10 cellular contexts compared by ENCODE assay signal in genomic region chr1:156055649-156056048, GRCh38. TPM values are rescaled to one million over a fixed set of nuclear protein-coding genes. Genes with fewer than 3 reads are reported as not detected.
DNase-seq lines count a peak whose midpoint lies in the region; ATAC-seq and TF ChIP-seq lines count a peak whose summit lies in the region.
"Had no signal": no experiment of that assay in that cellular context is flagged by ENCODE, and none has a peak within 500 bp of the region (broad histone marks: within the 10 kb centered on the region; RNA-seq: fewer than 3 reads in every experiment).

No MANE protein-coding gene starts in this region.

- peaks cover 16% of the 10 kb centered on the region for H3K36me3 Mint-ChIP-seq in activated T-helper 1 cell treated with anti-CD3 and anti-CD28 coated beads, Interleukin-12 subunit alpha, Interleukin-12 subunit beta, Interleukin-2, Interleukin-4 antibody, amounts not matched to agents 30 ng/mL and 10 ng/mL and 1 ng/mL, durations not matched to agents 14 hours and 24 hours and 36 hours (ENCODE audit: low read depth)

- H3K9me3 ChIP-seq in cardiac muscle cell (ENCODE audit: low read depth) (no peaks in the 10 kb centered on the region), left lung (no peaks in the 10 kb centered on the region), transverse colon (no peaks in the 10 kb centered on the region)

- H3K4me3 ChIP-seq in cardiac muscle cell (peak overlapping the region; percentile 84), left lung (peak overlapping the region; percentile 59 to 63), transverse colon (peak overlapping the region in 3 of 4 donors; percentile 73 to 96 (median 83))

- no peak overlapping the region for H3K27ac ChIP-seq in cardiac muscle cell
- H3K27ac ChIP-seq in left lung: peak overlapping the region; percentile 92
- H3K27ac ChIP-seq in transverse colon: peak overlapping the region in 2 of 4 donors; percentile 97 to 98

- no peak for TF ChIP-seq CTCF in cardiac muscle cell (IDR thresholded peaks at IDR 0.05; ENCODE audit: low read depth, low read length)
- no peak for TF ChIP-seq CTCF in left lung (IDR thresholded peaks at IDR 0.05)
- no peak for TF ChIP-seq CTCF in transverse colon (IDR thresholded peaks at IDR 0.05)

- peaks cover 6% of the 10 kb centered on the region for H3K4me1 ChIP-seq in cardiac muscle cell (ENCODE audit: low read depth)
- peaks cover 7 to 29% of the 10 kb centered on the region in 2 donors for H3K4me1 ChIP-seq in left lung
- peaks cover 0 to 16% (median 10%) of the 10 kb centered on the region in 4 donors for H3K4me1 ChIP-seq in transverse colon
- H3K4me1 ChIP-seq: foreskin keratinocyte had no signal

- in situ Hi-C loops in transverse colon (cut with MboI; ENCODE audit: low pct_ligation_motif_present in 1 of 4, low pct_unique_long_range_greater_than_20kb in 1 of 4, low sequenced_read_pairs in 3 of 4): no loop called here

- H3K27me3 ChIP-seq in cardiac muscle cell: no peaks in the 10 kb centered on the region
- H3K27me3 ChIP-seq in left lung: no peaks in the 10 kb centered on the region
- H3K27me3 ChIP-seq in transverse colon: no peaks in the 10 kb centered on the region
- H3K27me3 ChIP-seq: foreskin keratinocyte had no signal

- H3K27ac Mint-ChIP-seq in activated T-helper 1 cell treated with anti-CD3 and anti-CD28 coated beads, Interleukin-12 subunit alpha, Interleukin-12 subunit beta, Interleukin-2, Interleukin-4 antibody, amounts not matched to agents 30 ng/mL and 10 ng/mL and 1 ng/mL, durations not matched to agents 14 hours and 24 hours and 36 hours: no peak overlapping the region

- H3K4me1 Mint-ChIP-seq in activated T-helper 1 cell treated with anti-CD3 and anti-CD28 coated beads, Interleukin-12 subunit alpha, Interleukin-12 subunit beta, Interleukin-2, Interleukin-4 antibody, amounts not matched to agents 30 ng/mL and 10 ng/mL and 1 ng/mL, durations not matched to agents 14 hours and 24 hours and 36 hours (ENCODE audit: low read depth): peaks cover 33% of the 10 kb centered on the region

- 59% methylated on average over 6 of the region's 6 CpGs; no CpG with 5 or more reads in 1 of the 2 donors for WGBS in transverse colon (ENCODE audit: low coverage in 1 of 2), 2 donors

- H3K36me3 ChIP-seq in cardiac muscle cell (no peaks in the 10 kb centered on the region), left lung (peaks cover 0 to 11% of the 10 kb centered on the region in 2 donors), transverse colon (no peaks in the 10 kb centered on the region)

- H3K9me3 Mint-ChIP-seq in activated T-helper 1 cell treated with anti-CD3 and anti-CD28 coated beads, Interleukin-12 subunit alpha, Interleukin-12 subunit beta, Interleukin-2, Interleukin-4 antibody, amounts not matched to agents 30 ng/mL and 10 ng/mL and 1 ng/mL, durations not matched to agents 14 hours and 24 hours and 36 hours: no peaks in the 10 kb centered on the region

- TF ChIP-seq POLR2A in transverse colon (IDR thresholded peaks at IDR 0.05): no peak

- DNase-seq in cardiac muscle cell (ENCODE audit: low read depth in 1 of 2, low spot score in 1 of 2) (no peak), Right ventricle myocardium inferior (ENCODE audit: missing footprints) (no peak), left lung (no peak), transverse colon (no peak), NCI-H748 treated with DMSO at 0.1 percent for 48 hours (lab: John Stamatoyannopoulos, UW) (no peak), NCI-H510A (lab: John Stamatoyannopoulos, UW) (no peak)
- no peak for DNase-seq in activated T-helper 1 cell treated with anti-CD3 and anti-CD28 coated beads, Interleukin-12 subunit alpha, Interleukin-12 subunit beta, Interleukin-2, Interleukin-4 antibody, amounts not matched to agents 30 ng/mL and 10 ng/mL and 1 ng/mL, durations not matched to agents 14 hours and 24 hours and 36 hours (ENCODE audit: low spot score)
- DNase-seq: foreskin keratinocyte, NCI-H1048 had no signal

- TF ChIP-seq EP300 in transverse colon (IDR thresholded peaks at IDR 0.05; ENCODE audit: low read depth): no peak

- peak overlapping the region; percentile 90 for H3K4me3 Mint-ChIP-seq in activated T-helper 1 cell treated with anti-CD3 and anti-CD28 coated beads, Interleukin-12 subunit alpha, Interleukin-12 subunit beta, Interleukin-2, Interleukin-4 antibody, amounts not matched to agents 30 ng/mL and 10 ng/mL and 1 ng/mL, durations not matched to agents 14 hours and 24 hours and 36 hours

- H3K27me3 Mint-ChIP-seq in activated T-helper 1 cell treated with anti-CD3 and anti-CD28 coated beads, Interleukin-12 subunit alpha, Interleukin-12 subunit beta, Interleukin-2, Interleukin-4 antibody, amounts not matched to agents 30 ng/mL and 10 ng/mL and 1 ng/mL, durations not matched to agents 14 hours and 24 hours and 36 hours (ENCODE audit: insufficient read depth): no peaks in the 10 kb centered on the region

- no peak for ATAC-seq in Right ventricle myocardium inferior
- no peak for ATAC-seq in left lung
- no peak for ATAC-seq in HG03196 (IDR thresholded peaks at IDR 0.05; ENCODE audit: unreplicated experiment)

- intact Hi-C loops in Right ventricle myocardium inferior (cut with DNase I) (no loop called here), left lung (cut with DNase I) (no loop called here), transverse colon (cut with DNase I; ENCODE audit: low total_unique reads) (no loop called here)
- intact Hi-C loops in activated T-helper 1 cell treated with anti-CD3 and anti-CD28 coated beads, Interleukin-12 subunit alpha, Interleukin-12 subunit beta, Interleukin-2, Interleukin-4 antibody, amounts not matched to agents 30 ng/mL and 10 ng/mL and 1 ng/mL, durations not matched to agents 14 hours and 24 hours and 36 hours (cut with micrococcal nuclease): loop anchor here (2.0 to 10.0 kb wide), 3 partner anchors 59 to 781 kb away; partner anchors contain the start of genes CLK2, HCN3, LMNA and MEF2D

RNA-seq across cellular contexts. Expression of gene LAMTOR2, which starts 1.1 kb away (rescaled TPM):
- 75.5 and 116 TPM in 2 replicates for total RNA-seq in cardiac muscle cell
- polyA plus RNA-seq in cardiac muscle cell: 199 and 208 TPM in 2 replicates
- 63.8 TPM for total RNA-seq in Right ventricle myocardium inferior
- 66.8 and 67.1 TPM in 2 replicates for total RNA-seq in activated T-helper 1 cell treated with anti-CD3 and anti-CD28 coated beads, Interleukin-12 subunit alpha, Interleukin-12 subunit beta, Interleukin-2, Interleukin-4 antibody, amounts not matched to agents 30 ng/mL and 10 ng/mL and 1 ng/mL, durations not matched to agents 14 hours and 24 hours and 36 hours
- total RNA-seq in left lung: 10 to 100 TPM; 65.4 to 71.0 TPM
- total RNA-seq in transverse colon: 10 to 100 TPM; 20.9 to 70.9 (median 47.5) TPM

RNA-seq across cellular contexts. Expression of gene UBQLN4, which starts 2.1 kb away (rescaled TPM):
- total RNA-seq in cardiac muscle cell: 43.1 and 51.0 TPM in 2 replicates
- polyA plus RNA-seq in cardiac muscle cell: 29.2 and 38.5 TPM in 2 replicates
- total RNA-seq in Right ventricle myocardium inferior: 33.5 TPM
- total RNA-seq in activated T-helper 1 cell treated with anti-CD3 and anti-CD28 coated beads, Interleukin-12 subunit alpha, Interleukin-12 subunit beta, Interleukin-2, Interleukin-4 antibody, amounts not matched to agents 30 ng/mL and 10 ng/mL and 1 ng/mL, durations not matched to agents 14 hours and 24 hours and 36 hours: 59.5 and 64.5 TPM in 2 replicates
- total RNA-seq in left lung: 10 to 100 TPM; 28.7 to 35.9 TPM
- 10 to 100 TPM in 3 of 4 donors, 1 to 10 TPM in 1; 7.9 to 21.3 (median 16.1) TPM for total RNA-seq in transverse colon

RNA-seq across cellular contexts. Expression of gene RAB25, which starts 5.3 kb away (rescaled TPM):
- total RNA-seq in cardiac muscle cell (1.6 and 3.1 TPM in 2 replicates), Right ventricle myocardium inferior (not detected), left lung (100 to 1,000 TPM in 1 of 2 donors, 10 to 100 TPM in 1; 59.4 to 148 TPM), transverse colon (100 to 1,000 TPM; 140 to 213 (median 174) TPM)
- 2.1 and 2.4 TPM in 2 replicates for polyA plus RNA-seq in cardiac muscle cell
- 0.18 TPM in 1 of 2 replicates, not detected in the other for total RNA-seq in activated T-helper 1 cell treated with anti-CD3 and anti-CD28 coated beads, Interleukin-12 subunit alpha, Interleukin-12 subunit beta, Interleukin-2, Interleukin-4 antibody, amounts not matched to agents 30 ng/mL and 10 ng/mL and 1 ng/mL, durations not matched to agents 14 hours and 24 hours and 36 hours

RNA-seq across cellular contexts. Expression of gene MEX3A, which starts 26.6 kb away (rescaled TPM):
- total RNA-seq in cardiac muscle cell: 48.8 and 58.6 TPM in 2 replicates
- polyA plus RNA-seq in cardiac muscle cell: 17.2 and 24.8 TPM in 2 replicates
- 0.24 TPM for total RNA-seq in Right ventricle myocardium inferior
- 0.27 and 0.41 TPM in 2 replicates for total RNA-seq in activated T-helper 1 cell treated with anti-CD3 and anti-CD28 coated beads, Interleukin-12 subunit alpha, Interleukin-12 subunit beta, Interleukin-2, Interleukin-4 antibody, amounts not matched to agents 30 ng/mL and 10 ng/mL and 1 ng/mL, durations not matched to agents 14 hours and 24 hours and 36 hours
- total RNA-seq in left lung: 1 to 10 TPM in 1 of 2 donors, under 1 TPM in 1; 0.86 to 3.6 TPM
- total RNA-seq in transverse colon: under 1 TPM in 3 of 4 donors, not detected in 1; 0.14 to 0.60 (median 0.48) TPM

RNA-seq across cellular contexts. Expression of gene SSR2, which starts 34.9 kb away (rescaled TPM):
- total RNA-seq in cardiac muscle cell: 119 and 198 TPM in 2 replicates
- 174 and 188 TPM in 2 replicates for polyA plus RNA-seq in cardiac muscle cell
- 79.9 TPM for total RNA-seq in Right ventricle myocardium inferior
- total RNA-seq in activated T-helper 1 cell treated with anti-CD3 and anti-CD28 coated beads, Interleukin-12 subunit alpha, Interleukin-12 subunit beta, Interleukin-2, Interleukin-4 antibody, amounts not matched to agents 30 ng/mL and 10 ng/mL and 1 ng/mL, durations not matched to agents 14 hours and 24 hours and 36 hours: 195 TPM in 2 replicates
- total RNA-seq in left lung: 100 to 1,000 TPM; 284 to 296 TPM
- 100 to 1,000 TPM in 2 of 4 donors, 10 to 100 TPM in 2; 51.2 to 275 (median 168) TPM for total RNA-seq in transverse colon

Comparison
In these comparisons a context has a peak if more than half of its experiments do, and no peak if none do; other contexts are left out.
1. RNA of gene RAB25, which starts 5.3 kb away (total RNA-seq): 140 to 213 TPM in transverse colon and 59.4 to 148 TPM in left lung; 1.6 to 3.1 TPM in cardiac muscle cell, 0.18 TPM in activated T-helper 1 cell treated with anti-CD3 and anti-CD28 coated beads, Interleukin-12 subunit alpha, Interleukin-12 subunit beta, Interleukin-2, Interleukin-4 antibody, amounts not matched to agents 30 ng/mL and 10 ng/mL and 1 ng/mL, durations not matched to agents 14 hours and 24 hours and 36 hours and not detected in Right ventricle myocardium inferior (single experiment); every median in the first group is over 10 times any median in the second.
2. Peak in every context shown above with its lines, with median percentiles within 50 percentile points of each other: H3K4me3 ChIP-seq.